ENCODE assay signal across 31 cellular contexts in the genomic region with DNA sequence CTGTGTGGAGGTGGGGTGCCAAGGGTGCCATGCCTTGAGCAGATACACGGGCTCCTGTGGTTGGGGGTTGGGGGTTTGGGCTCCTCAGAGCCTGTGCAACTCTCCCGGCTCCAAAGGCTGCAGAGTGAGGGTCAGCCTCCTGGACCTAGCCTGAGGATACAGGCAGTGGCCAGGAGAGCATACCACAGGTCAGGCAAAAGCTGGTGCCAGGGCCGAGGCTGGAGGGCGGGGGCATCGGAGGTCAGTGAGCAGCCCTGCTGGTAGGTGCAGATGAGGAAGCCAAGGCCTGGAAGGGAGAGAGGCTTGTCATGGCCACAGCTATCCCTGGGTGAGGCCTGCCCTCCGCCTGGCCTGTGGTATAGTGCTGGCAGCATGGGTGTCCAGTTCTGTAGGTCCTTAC.
"Had no signal": no experiment of that assay in that cellular context is flagged by ENCODE, and none has a peak within 500 bp of the region (broad histone marks: within the 10 kb centered on the region; RNA-seq: fewer than 3 reads in every experiment).

No MANE protein-coding gene starts in this region.

- H3K9me3 ChIP-seq: adrenal gland, MG63, SJSA1, SK-N-SH had no signal

- H3K4me1 ChIP-seq: SJSA1 had no signal

- DNase-seq: activated B cell treated with CpG ODN at 0.5 μM for 24 hours; activated CD4-positive, alpha-beta memory T cell treated with anti-CD3 and anti-CD28 coated beads for 36 hours; activated CD4-positive, alpha-beta T cell treated with anti-CD3 and anti-CD28 coated beads for 4 hours; activated CD4-positive, alpha-beta T cell treated with anti-CD3 and anti-CD28 coated beads, Interleukin-2, amount 50 U/mL, for 1 hour; activated CD4-positive, CD25-positive, alpha-beta regulatory T cell treated with anti-CD3 and anti-CD28 coated beads, Interleukin-2, amount 50 U/mL, for 72 hours; activated CD8-positive, alpha-beta memory T cell treated with anti-CD3 and anti-CD28 coated beads, Interleukin-2, amount 50 U/mL, for 4 hours; activated gamma-delta T cell treated with Interleukin-2 at 50 U/mL for 16 hours; activated naive CD4-positive, alpha-beta T cell treated with anti-CD3 and anti-CD28 coated beads for 36 hours; activated T-cell treated with anti-CD3 and anti-CD28 coated beads for 4 hours; activated T-cell treated with anti-CD3 and anti-CD28 coated beads, Interleukin-2, amount 50 U/mL, for 4 hours; adrenal gland; Kasumi-1; KG1; MG63; MV-4-11; NCI-H1092; NCI-H1417; NCI-H146; NCI-H187; NCI-H2029 treated with DMSO at 0.1 percent for 48 hours; NCI-H2107; NCI-H2171; NCI-H510A; NCI-H526; NCI-H748 treated with DMSO at 0.1 percent for 48 hours; NK-92 treated with Interleukin-12 subunit alpha and Interleukin-12 subunit beta, amount 100 ng/mL, for 24 hours; PC-9; SHP77 treated with DMSO at 0.1 percent for 48 hours; SK-N-SH had no signal

- ATAC-seq: activated naive CD4-positive, alpha-beta T cell treated with anti-CD3 and anti-CD28 coated beads, Interleukin-2, amount 50 U/mL, for 72 hours; activated T-cell treated with anti-CD3 and anti-CD28 coated beads, Interleukin-2, amount 50 U/mL, for 4 hours had no signal

- H3K27ac ChIP-seq: adrenal gland, PC-9, SJSA1 had no signal

- H3K27me3 ChIP-seq: adrenal gland, MG63, SJSA1 had no signal

- H3K4me3 ChIP-seq: adrenal gland, MG63, PC-9, SJSA1 had no signal
